10 cellular contexts compared by ENCODE assay signal in genomic region chr2:105873281-105873680, GRCh38.
A peak's percentile ranks its signal among the peaks of the same experiment; 100 is the strongest.
DNase-seq lines count a peak whose midpoint lies in the region; ATAC-seq, FAIRE-seq and TF ChIP-seq lines count a peak whose summit lies in the region.
"Had no signal": no experiment of that assay in that cellular context is flagged by ENCODE, and none has a peak within 500 bp of the region (broad histone marks: within the 10 kb centered on the region; RNA-seq: fewer than 3 reads in every experiment).

No MANE protein-coding gene starts in this region.

- peaks cover 15% of the 10 kb centered on the region for H3K79me2 ChIP-seq in GM12878 (ENCODE audit: control insufficient read depth, insufficient read depth, low read length)

- no peak for TF ChIP-seq POLR2A in GM12878 (IDR thresholded peaks at IDR 0.05; ENCODE audit: low read depth, low read length)
- no peak for TF ChIP-seq POLR2A in GM12892 (IDR thresholded peaks at IDR 0.05; ENCODE audit: low read depth, low read length)

- no peak overlapping the region for H3K4me3 Mint-ChIP-seq in activated CD4-positive, alpha-beta T cell treated with anti-CD3 and anti-CD28 coated beads, Interleukin-2, amount 10 ng/mL, durations not matched to agents 7 days and 5 days
- peak overlapping the region; percentile 55 to 86 for H3K4me3 Mint-ChIP-seq in stimulated activated naive CD8-positive, alpha-beta T cell treated with anti-CD3 and anti-CD28 coated beads, Interleukin-15, amount 100 ng/mL, for 72 hours
- H3K4me3 Mint-ChIP-seq: dendritic cell treated with granulocyte-macrophage colony-stimulating factor and Interleukin-4, amounts not matched to agents 40 ng/mL and 50 ng/mL, for 4 days had no signal

- peak overlapping the region; percentile 63 for H3K27ac ChIP-seq in GM12878 (ENCODE audit: control insufficient read depth, insufficient read depth)
- H3K27ac ChIP-seq: parathyroid adenoma had no signal

- peak; percentile 6 for ATAC-seq in HG02885 (IDR thresholded peaks at IDR 0.05; ENCODE audit: poor library complexity, unreplicated experiment)
- peak; percentile 19 for ATAC-seq in GM12878
- peak; percentile 56 for ATAC-seq in stimulated activated naive CD8-positive, alpha-beta T cell treated with anti-CD3 and anti-CD28 coated beads, Interleukin-15, amount 100 ng/mL, for 72 hours

- H3K9me3 ChIP-seq in GM12878 (replicated peaks; ENCODE audit: control insufficient read depth, insufficient read depth, low read length), result peaks cover under 1% of the 10 kb centered on the region; the same call in 1 of the 3 replicates

- POLR2A ChIA-PET in activated CD4-positive, alpha-beta T cell treated with anti-CD3 and anti-CD28 coated beads, Interleukin-2, amount 10 ng/mL, durations not matched to agents 7 days and 5 days (lab: Charles Lee), result interaction anchor here (0.6 kb wide), 1 partner anchor 51 kb away, joined by 4 read pairs; no protein-coding TSS in a partner anchor
- POLR2A ChIA-PET in GM12878 (lab: Charles Lee), result interaction anchor here (0.6 to 1.6 kb wide), 3 partner anchors 70 to 75 kb away, joined by 3 to 5 read pairs (median 3); no protein-coding TSS in a partner anchor

- in situ Hi-C loops in GM12878 (cut with MboI), result no loop called here

- no peaks in the 10 kb centered on the region for H3K27me3 ChIP-seq in GM12878 (replicated peaks in 1 of 2; ENCODE audit: control insufficient read depth in 2 of 2, insufficient read depth in 2 of 2, low read length in 1 of 2)

- under 1% methylated on average over 5 of the region's 5 CpGs for WGBS in GM12878 (ENCODE audit: insufficient coverage, insufficient replicate concordance, low lambda C conversion rate, missing lambda C conversion rate)

- no peak for TF ChIP-seq RAD21 in GM12878 (IDR thresholded peaks at IDR 0.05; ENCODE audit: insufficient read depth, low read depth, low read length)

- RAD21 ChIA-PET in GM12878 (lab: Charles Lee; ENCODE audit: unreplicated experiment), result interaction anchor here (1.8 to 2.6 kb wide), 4 partner anchors 51 to 127 kb away, joined by 5 to 16 read pairs (median 10); no protein-coding TSS in a partner anchor

- H3K36me3 Mint-ChIP-seq in activated CD4-positive, alpha-beta T cell treated with anti-CD3 and anti-CD28 coated beads, Interleukin-2, amount 10 ng/mL, durations not matched to agents 7 days and 5 days (ENCODE audit: low read depth), result peaks cover 60% of the 10 kb centered on the region

- TF ChIP-seq CTCF in GM12878 (IDR thresholded peaks at IDR 0.05 in 2 of 3, conservative IDR thresholded peaks at IDR 0.05 in 1 of 3; ENCODE audit: control insufficient read depth in 2 of 3, extremely low read depth in 1 of 3, insufficient read depth in 1 of 3, low read depth in 3 of 3, low read length in 3 of 3), result no peak

- H3K27ac Mint-ChIP-seq in activated CD4-positive, alpha-beta T cell treated with anti-CD3 and anti-CD28 coated beads, Interleukin-2, amount 10 ng/mL, durations not matched to agents 7 days and 5 days, result peak overlapping the region; percentile 60
- H3K27ac Mint-ChIP-seq in stimulated activated naive CD8-positive, alpha-beta T cell treated with anti-CD3 and anti-CD28 coated beads, Interleukin-15, amount 100 ng/mL, for 72 hours, result peak overlapping the region; percentile 82 to 97
- H3K27ac Mint-ChIP-seq: dendritic cell treated with granulocyte-macrophage colony-stimulating factor and Interleukin-4, amounts not matched to agents 40 ng/mL and 50 ng/mL, for 4 days had no signal

- H4K20me1 ChIP-seq in GM12878 (ENCODE audit: control insufficient read depth, insufficient read depth), result no peaks in the 10 kb centered on the region

- H3K9me3 Mint-ChIP-seq in activated CD4-positive, alpha-beta T cell treated with anti-CD3 and anti-CD28 coated beads, Interleukin-2, amount 10 ng/mL, durations not matched to agents 7 days and 5 days, result no peaks in the 10 kb centered on the region
- no peaks in the 10 kb centered on the region for H3K9me3 Mint-ChIP-seq in stimulated activated naive CD8-positive, alpha-beta T cell treated with anti-CD3 and anti-CD28 coated beads, Interleukin-15, amount 100 ng/mL, for 72 hours

- intact Hi-C loops in GM12878 (cut with micrococcal nuclease; ENCODE audit: unreplicated experiment), result loop anchor here (5.0 kb wide), 2 partner anchors 76 to 126 kb away; no protein-coding TSS in a partner anchor
- intact Hi-C loops in cardiac septum (cut with DNase I), result no loop called here

- no peak overlapping the region for H2AFZ ChIP-seq in GM12878 (ENCODE audit: control insufficient read depth, low read depth, low read length)
- H2AFZ ChIP-seq: parathyroid adenoma had no signal

- CTCF ChIA-PET in activated CD4-positive, alpha-beta T cell treated with anti-CD3 and anti-CD28 coated beads, Interleukin-2, amount 10 ng/mL, durations not matched to agents 7 days and 5 days (lab: Charles Lee), result no interaction called here
- CTCF ChIA-PET in GM12878 (lab: Yijun Ruan, JAX), result no interaction called here

- peaks cover 0 to 5% of the 10 kb centered on the region in 2 experiments for H3K36me3 ChIP-seq in GM12878 (ENCODE audit: control insufficient read depth in 2 of 2, insufficient read depth in 2 of 2, low read length in 1 of 2)

- peak overlapping the region; percentile 58 for H3K4me2 ChIP-seq in GM12878 (ENCODE audit: control insufficient read depth, insufficient read depth)

- DNase-seq in activated CD4-positive, alpha-beta T cell treated with anti-CD3 and anti-CD28 coated beads, Interleukin-2, amount 10 ng/mL, durations not matched to agents 7 days and 5 days, result no peak
- no peak for DNase-seq in activated CD4-positive, alpha-beta T cell treated with anti-CD3 and anti-CD28 coated beads, Interleukin-2, amount 50 U/mL, for 1 hour
- DNase-seq in GM12878 (ENCODE audit: low read depth, low spot score), result no peak
- peak in 1 of 2 donors; percentile 54 for DNase-seq in stimulated activated naive CD8-positive, alpha-beta T cell treated with anti-CD3 and anti-CD28 coated beads, Interleukin-15, amount 100 ng/mL, for 72 hours
- no peak for DNase-seq in GM12892 (ENCODE audit: insufficient read length)
- DNase-seq in NCI-H2227 treated with DMSO at 0.1 percent for 48 hours (lab: John Stamatoyannopoulos, UW), result no peak
- no peak for DNase-seq in cardiac septum (ENCODE audit: low spot score)

- peaks cover 27% of the 10 kb centered on the region for H3K4me1 ChIP-seq in GM12878 (ENCODE audit: control insufficient read depth, insufficient read depth, low read length)
- H3K4me1 ChIP-seq: parathyroid adenoma had no signal

- H3K4me3 ChIP-seq in GM12878, result no peak overlapping the region

- SMC1A ChIA-PET in GM12878 (lab: Charles Lee; ENCODE audit: uncharacterized antibody, unreplicated experiment), result interaction anchor here (0.9 to 2.9 kb wide), 3 partner anchors 10 to 119 kb away, joined by 3 to 16 read pairs (median 7); no protein-coding TSS in a partner anchor

- FAIRE-seq in GM12878 (lab: Jason Lieb, UNC) (peak; percentile 13), GM12892 (lab: Jason Lieb, UNC) (no peak)

- H3K9ac ChIP-seq in GM12878 (ENCODE audit: control insufficient read depth, insufficient read depth, low read length), result peak overlapping the region; percentile 42; the same call in 1 of the 2 replicates
- H3K9ac ChIP-seq: parathyroid adenoma had no signal

- no TSS peak for BruUV-seq in GM12878 (replicated peaks; lab: Mats Ljungman, UMichigan)

- TF ChIP-seq EP300 in GM12878 (IDR thresholded peaks at IDR 0.05; ENCODE audit: borderline replicate concordance in 1 of 2, control insufficient read depth in 1 of 2, low read depth in 2 of 2, low read length in 2 of 2), result no peak

- no peaks in the 10 kb centered on the region for H3K27me3 Mint-ChIP-seq in activated CD4-positive, alpha-beta T cell treated with anti-CD3 and anti-CD28 coated beads, Interleukin-2, amount 10 ng/mL, durations not matched to agents 7 days and 5 days
- H3K27me3 Mint-ChIP-seq in stimulated activated naive CD8-positive, alpha-beta T cell treated with anti-CD3 and anti-CD28 coated beads, Interleukin-15, amount 100 ng/mL, for 72 hours, result no peaks in the 10 kb centered on the region
- H3K27me3 Mint-ChIP-seq: dendritic cell treated with granulocyte-macrophage colony-stimulating factor and Interleukin-4, amounts not matched to agents 40 ng/mL and 50 ng/mL, for 4 days had no signal

- H3K4me1 Mint-ChIP-seq in activated CD4-positive, alpha-beta T cell treated with anti-CD3 and anti-CD28 coated beads, Interleukin-2, amount 10 ng/mL, durations not matched to agents 7 days and 5 days, result peaks cover 77% of the 10 kb centered on the region
- peaks cover 100% of the 10 kb centered on the region for H3K4me1 Mint-ChIP-seq in stimulated activated naive CD8-positive, alpha-beta T cell treated with anti-CD3 and anti-CD28 coated beads, Interleukin-15, amount 100 ng/mL, for 72 hours

TF ChIP-seq in GM12878, 131 proteins besides CTCF, POLR2A, EP300 and RAD21:
- TF ChIP-seq ELK1 (IDR thresholded peaks at IDR 0.05; ENCODE audit: low read depth, low read length), result no peak
- TF ChIP-seq RUNX3 (IDR thresholded peaks at IDR 0.05; ENCODE audit: low read length), result peak; percentile 52
- no peak for TF ChIP-seq SMAD1 (IDR thresholded peaks at IDR 0.05; ENCODE audit: low read depth, partially characterized antibody)
- TF ChIP-seq BCL3 (IDR thresholded peaks at IDR 0.05; ENCODE audit: borderline replicate concordance, insufficient read depth, low read depth, low read length, poor library complexity, severe bottlenecking), result peak; percentile 46
- TF ChIP-seq CREM (IDR thresholded peaks at IDR 0.05; ENCODE audit: low read depth), result 0 out of 2 replicates have a peak, but pooled peaks have one; percentile 25

Comparison
In these comparisons a context has a peak if more than half of its experiments do, and no peak if none do; other contexts are left out.
1. ATAC-seq: peak in every context shown above with its lines; median percentile 56 in stimulated activated naive CD8-positive, alpha-beta T cell treated with anti-CD3 and anti-CD28 coated beads, Interleukin-15, amount 100 ng/mL, for 72 hours; 19 in GM12878; 6 in HG02885.